Comparison of ENCODE assay signal across 20 cellular contexts in genomic region chr9:116506685-116507084, GRCh38.
"Had no signal": no experiment of that assay in that cellular context is flagged by ENCODE, and none has a peak within 500 bp of the region (broad histone marks: within the 10 kb centered on the region; RNA-seq: fewer than 3 reads in every experiment).

No MANE protein-coding gene starts in this region.

- ATAC-seq: body of pancreas had no signal

- H3K4me1 ChIP-seq: body of pancreas, esophagus muscularis mucosa, left ventricle myocardium inferior, upper lobe of left lung had no signal

- H3K4me1 Mint-ChIP-seq: activated naive CD4-positive, alpha-beta T cell treated with anti-CD3 and anti-CD28 coated beads, Interleukin-2, amount 10 ng/mL, durations not matched to agents 7 days and 5 days; endodermal cell; neural crest cell had no signal

- H3K27ac Mint-ChIP-seq: activated naive CD4-positive, alpha-beta T cell treated with anti-CD3 and anti-CD28 coated beads, Interleukin-2, amount 10 ng/mL, durations not matched to agents 7 days and 5 days; activated T-helper 2 cell treated with anti-CD3 and anti-CD28 coated beads, Interferon-gamma antibody, Interleukin-2, Interleukin-4, amounts not matched to agents 10 μg/mL and 5 μg/mL and 100 μg/mL, durations not matched to agents 14 hours and 24 hours and 36 hours; endodermal cell; mesothelial cell of epicardium; stimulated activated naive CD8-positive, alpha-beta T cell treated with anti-CD3 and anti-CD28 coated beads, Interleukin-15, Interleukin-2, amounts not matched to agents 100 ng/mL and 50 ng/mL, for 24 hours; T-helper 1 cell treated with Interleukin-12 subunit alpha and Interleukin-12 subunit beta and Interleukin-4 antibody, amounts not matched to agents 30 μg/mL and 1 μg/mL, for 36 hours had no signal

- H3K36me3 Mint-ChIP-seq: activated naive CD4-positive, alpha-beta T cell treated with anti-CD3 and anti-CD28 coated beads, Interleukin-2, amount 10 ng/mL, durations not matched to agents 7 days and 5 days; mesothelial cell of epicardium had no signal

- H3K27ac ChIP-seq: body of pancreas, esophagus muscularis mucosa, left ventricle myocardium inferior, ovary, upper lobe of left lung had no signal

- DNase-seq: activated CD4-positive, alpha-beta T cell treated with anti-CD3 and anti-CD28 coated beads, Interleukin-2, amount 50 U/mL, for 1 hour; activated naive CD4-positive, alpha-beta T cell treated with anti-CD3 and anti-CD28 coated beads, Interleukin-2, amount 10 ng/mL, durations not matched to agents 7 days and 5 days; body of pancreas; cerebellar nuclear complex; dermis blood vessel endothelial cell; endodermal cell; foreskin melanocyte; head of caudate nucleus; left ventricle myocardium inferior; ovary; stimulated activated CD4-positive, alpha-beta T cell treated with anti-CD3 and anti-CD28 coated beads, Interleukin-4, amount 100 ng/mL, for 24 hours; upper lobe of left lung had no signal

- FAIRE-seq: islet of Langerhans, TTC549 had no signal

- H3K4me3 Mint-ChIP-seq: activated naive CD4-positive, alpha-beta T cell treated with anti-CD3 and anti-CD28 coated beads, Interleukin-2, amount 10 ng/mL, durations not matched to agents 7 days and 5 days; endodermal cell; mesothelial cell of epicardium; neural crest cell; stimulated activated naive CD8-positive, alpha-beta T cell treated with anti-CD3 and anti-CD28 coated beads, Interleukin-15, Interleukin-2, amounts not matched to agents 100 ng/mL and 50 ng/mL, for 24 hours; T-helper 1 cell treated with Interleukin-12 subunit alpha and Interleukin-12 subunit beta and Interleukin-4 antibody, amounts not matched to agents 30 μg/mL and 1 μg/mL, for 36 hours had no signal

- H3K27me3 Mint-ChIP-seq: activated naive CD4-positive, alpha-beta T cell treated with anti-CD3 and anti-CD28 coated beads, Interleukin-2, amount 10 ng/mL, durations not matched to agents 7 days and 5 days; stimulated activated naive CD8-positive, alpha-beta T cell treated with anti-CD3 and anti-CD28 coated beads, Interleukin-15, Interleukin-2, amounts not matched to agents 100 ng/mL and 50 ng/mL, for 24 hours had no signal

- H3K36me3 ChIP-seq: esophagus muscularis mucosa, left ventricle myocardium inferior, ovary, upper lobe of left lung had no signal

- H3K27me3 ChIP-seq: body of pancreas, esophagus muscularis mucosa, ovary, upper lobe of left lung had no signal

- H3K9me3 ChIP-seq: body of pancreas, esophagus muscularis mucosa, ovary, upper lobe of left lung had no signal

- H3K4me3 ChIP-seq: body of pancreas, esophagus muscularis mucosa, left ventricle myocardium inferior, ovary, upper lobe of left lung had no signal
